Comparison of ENCODE assay signal across 23 cellular contexts in genomic region chr6:48141975-48142374, GRCh38. TPM values are rescaled to one million over a fixed set of nuclear protein-coding genes. Genes with fewer than 3 reads are reported as not detected.
A peak's percentile ranks its signal among the peaks of the same experiment; 100 is the strongest.
DNase-seq lines count a peak whose midpoint lies in the region; ATAC-seq and TF ChIP-seq lines count a peak whose summit lies in the region.
"Had no signal": no experiment of that assay in that cellular context is flagged by ENCODE, and none has a peak within 500 bp of the region (broad histone marks: within the 10 kb centered on the region; RNA-seq: fewer than 3 reads in every experiment).

No MANE protein-coding gene starts in this region.

- TF ChIP-seq CTCF in RWPE2 (IDR thresholded peaks at IDR 0.05; ENCODE audit: poor library complexity, severe bottlenecking) (no peak), epithelial cell of proximal tubule (conservative IDR thresholded peaks at IDR 0.05; ENCODE audit: low read depth, low read length) (no peak), BE2C (IDR thresholded peaks at IDR 0.05; ENCODE audit: low read depth, low read length) (no peak)

- peaks cover 28% of the 10 kb centered on the region for H3K4me1 ChIP-seq in RWPE2 (ENCODE audit: insufficient read depth, poor library complexity, severe bottlenecking)
- no peaks in the 10 kb centered on the region for H3K4me1 ChIP-seq in BE2C

- intact Hi-C loops in cardiac septum (cut with DNase I), result no loop called here

- no peaks in the 10 kb centered on the region for H3K9me3 ChIP-seq in RWPE2 (ENCODE audit: severe bottlenecking)
- H3K9me3 ChIP-seq in BE2C, result no peaks in the 10 kb centered on the region

- H3K4me3 ChIP-seq in RWPE2 (ENCODE audit: severe bottlenecking), result no peak overlapping the region
- H3K4me3 ChIP-seq in epithelial cell of proximal tubule (ENCODE audit: low read depth, low read length), result no peak overlapping the region
- H3K4me3 ChIP-seq in BE2C (ENCODE audit: low read depth, low read length), result no peak overlapping the region

- peak; percentile 96 for ATAC-seq in RWPE2 (ENCODE audit: low read depth)
- ATAC-seq: SK-N-SH treated with all-trans-retinoic acid at 6 μM for 48 hours had no signal

- peak overlapping the region; percentile 12 for H3K27ac ChIP-seq in RWPE2 (ENCODE audit: poor library complexity, severe bottlenecking)

- DNase-seq in M059J (ENCODE audit: low read depth), result peak; percentile 32
- no peak for DNase-seq in RWPE2 (ENCODE audit: low spot score)
- DNase-seq in epithelial cell of proximal tubule (ENCODE audit: low read depth), result peak; percentile 96
- peak; percentile 74 for DNase-seq in kidney tubule cell (ENCODE audit: low spot score)
- DNase-seq in NCI-H1694 treated with DMSO at 0.1 percent for 48 hours (lab: John Stamatoyannopoulos, UW), result no peak
- no peak for DNase-seq in BE2C
- DNase-seq in cardiac septum (ENCODE audit: low spot score), result no peak
- DNase-seq in stimulated activated CD4-positive, alpha-beta T cell treated with anti-CD3 and anti-CD28 coated beads, Interleukin-2, amount 100 ng/mL, for 24 hours, result no peak
- DNase-seq: C1 segment of cervical spinal cord; CD8-positive, alpha-beta memory T cell; DMS79; GOT3; KG1; NCI-H1048; NCI-H1436 treated with DMSO at 0.1 percent for 48 hours; NCI-H2029 treated with DMSO at 0.1 percent for 48 hours; NCI-H2171 treated with DMSO at 0.1 percent for 48 hours; NCI-H446 treated with DMSO at 0.1 percent for 48 hours; NCI-H748 treated with DMSO at 0.1 percent for 48 hours; NK-92 treated with Interleukin-12 subunit alpha and Interleukin-12 subunit beta, amount 100 ng/mL, for 24 hours; SHP77 treated with DMSO at 0.1 percent for 48 hours had no signal

- H3K36me3 ChIP-seq in RWPE2 (ENCODE audit: low read depth) (no peaks in the 10 kb centered on the region), BE2C (no peaks in the 10 kb centered on the region)

- no peaks in the 10 kb centered on the region for H3K27me3 ChIP-seq in RWPE2 (ENCODE audit: insufficient read depth, poor library complexity, severe bottlenecking)
- H3K27me3 ChIP-seq in BE2C, result no peaks in the 10 kb centered on the region

RNA-seq across cellular contexts. Expression of gene PTCHD4, which starts 31.0 kb away (rescaled TPM):
- 0.15 and 1.3 TPM in 2 replicates for total RNA-seq in M059J (2014; rRNA removed; shearing (Covaris generic))
- total RNA-seq in epithelial cell of proximal tubule (0.07 and 1.3 TPM in 2 replicates), cardiac septum (1.1 TPM)
- not detected for polyA plus RNA-seq in BE2C (2012; ENCODE audit: insufficient read depth, insufficient read length, low read depth)
- total RNA-seq: CD8-positive, alpha-beta memory T cell; HT-29 had no signal
- polyA plus RNA-seq: CD8-positive, alpha-beta memory T cell had no signal

Comparison
In these comparisons a context has a peak if more than half of its experiments do, and no peak if none do; other contexts are left out.
1. DNase-seq: peak in M059J (single experiment), epithelial cell of proximal tubule (single experiment) and kidney tubule cell (single experiment); none in RWPE2 (single experiment), NCI-H1694 treated with DMSO at 0.1 percent for 48 hours (single experiment), BE2C (single experiment), cardiac septum (single experiment) and stimulated activated CD4-positive, alpha-beta T cell treated with anti-CD3 and anti-CD28 coated beads, Interleukin-2, amount 100 ng/mL, for 24 hours (0 of 2).